In genomic region chr14:92590941-92591340, GRCh38 we compare ENCODE assay signal across 28 cellular contexts.
DNase-seq lines count a peak whose midpoint lies in the region; ATAC-seq and FAIRE-seq lines count a peak whose summit lies in the region.
"Had no signal": no experiment of that assay in that cellular context is flagged by ENCODE, and none has a peak within 500 bp of the region (broad histone marks: within the 10 kb centered on the region; RNA-seq: fewer than 3 reads in every experiment).

No MANE protein-coding gene starts in this region.

- H3K9me3 Mint-ChIP-seq in CD4-positive, CD25-positive, alpha-beta regulatory T cell: peaks cover 0 to 13% (median 1%) of the 10 kb centered on the region in 7 donors
- peaks cover 3% of the 10 kb centered on the region for H3K9me3 Mint-ChIP-seq in activated CD8-positive, alpha-beta T cell treated with anti-CD3 and anti-CD28 coated beads, Interleukin-2, amount 10 ng/mL, durations not matched to agents 7 days and 5 days (ENCODE audit: insufficient read depth)
- H3K9me3 Mint-ChIP-seq in naive thymus-derived CD8-positive, alpha-beta T cell: peaks cover 0 to 13% (median 9%) of the 10 kb centered on the region in 9 donors
- H3K9me3 Mint-ChIP-seq: dendritic cell treated with granulocyte-macrophage colony-stimulating factor and Interleukin-4, amounts not matched to agents 40 ng/mL and 50 ng/mL, for 4 days had no signal

- H3K27ac Mint-ChIP-seq in CD4-positive, CD25-positive, alpha-beta regulatory T cell: peak overlapping the region in 1 of 3 donors; percentile 74
- H3K27ac Mint-ChIP-seq in activated CD8-positive, alpha-beta T cell treated with anti-CD3 and anti-CD28 coated beads, Interleukin-2, amount 10 ng/mL, durations not matched to agents 7 days and 5 days: peak overlapping the region; percentile 62
- peak overlapping the region in 9 of 10 donors; percentile 4 to 92 (median 49) for H3K27ac Mint-ChIP-seq in naive thymus-derived CD8-positive, alpha-beta T cell
- H3K27ac Mint-ChIP-seq: activated CD8-positive, alpha-beta memory T cell treated with anti-CD3 and anti-CD28 coated beads, Interleukin-2, amount 10 ng/mL, durations not matched to agents 7 days and 5 days; dendritic cell treated with granulocyte-macrophage colony-stimulating factor and Interleukin-4, amounts not matched to agents 40 ng/mL and 50 ng/mL, for 4 days had no signal

- no peaks in the 10 kb centered on the region for H3K27me3 ChIP-seq in CD4-positive, CD25-positive, alpha-beta regulatory T cell (ENCODE audit: control insufficient read depth, insufficient read depth, low read length)
- H3K27me3 ChIP-seq: sigmoid colon, uterus had no signal

- H3K4me3 Mint-ChIP-seq in CD4-positive, CD25-positive, alpha-beta regulatory T cell: no peak overlapping the region
- peak overlapping the region; percentile 2 for H3K4me3 Mint-ChIP-seq in activated CD8-positive, alpha-beta T cell treated with anti-CD3 and anti-CD28 coated beads, Interleukin-2, amount 10 ng/mL, durations not matched to agents 7 days and 5 days
- peak overlapping the region in 8 of 10 donors; percentile 12 to 37 (median 30) for H3K4me3 Mint-ChIP-seq in naive thymus-derived CD8-positive, alpha-beta T cell
- H3K4me3 Mint-ChIP-seq: activated CD8-positive, alpha-beta memory T cell treated with anti-CD3 and anti-CD28 coated beads, Interleukin-2, amount 10 ng/mL, durations not matched to agents 7 days and 5 days; dendritic cell treated with granulocyte-macrophage colony-stimulating factor and Interleukin-4, amounts not matched to agents 40 ng/mL and 50 ng/mL, for 4 days had no signal

- peaks cover 27% of the 10 kb centered on the region for H3K4me1 ChIP-seq in CD4-positive, CD25-positive, alpha-beta regulatory T cell (ENCODE audit: control insufficient read depth, insufficient read depth, low read length, poor library complexity, severe bottlenecking)

- no peak for DNase-seq in CD4-positive, CD25-positive, alpha-beta regulatory T cell
- DNase-seq in GM18507 (ENCODE audit: extremely low spot score, insufficient read length, low read depth) (no peak), nucleus accumbens (lab: John Stamatoyannopoulos, UW) (no peak)
- DNase-seq in activated CD8-positive, alpha-beta T cell treated with anti-CD3 and anti-CD28 coated beads, Interleukin-2, amount 10 ng/mL, durations not matched to agents 7 days and 5 days: no peak
- no peak for DNase-seq in naive thymus-derived CD8-positive, alpha-beta T cell
- DNase-seq: activated CD4-positive, alpha-beta T cell treated with anti-CD3 and anti-CD28 coated beads for 4 hours; activated CD8-positive, alpha-beta memory T cell treated with anti-CD3 and anti-CD28 coated beads, Interleukin-2, amount 10 ng/mL, durations not matched to agents 7 days and 5 days; activated naive CD4-positive, alpha-beta T cell treated with anti-CD3 and anti-CD28 coated beads, Interleukin-2, amount 50 U/mL, for 16 hours; central memory CD4-positive, alpha-beta T cell; DMS53; KG1; mammary epithelial cell; NCI-H1436; NCI-H2081 treated with DMSO at 0.1 percent for 48 hours; NCI-H345; NCI-H748 treated with DMSO at 0.1 percent for 48 hours; sigmoid colon; stimulated activated CD4-positive, alpha-beta T cell treated with anti-CD3 and anti-CD28 coated beads, Interleukin-4, amount 100 ng/mL, for 4 hours; stimulated activated naive CD4-positive, alpha-beta T cell treated with Interleukin-2 at 50 U/mL for 16 hours; uterus had no signal

- peaks cover 4% of the 10 kb centered on the region for H3K36me3 Mint-ChIP-seq in CD4-positive, CD25-positive, alpha-beta regulatory T cell
- H3K36me3 Mint-ChIP-seq in activated CD8-positive, alpha-beta T cell treated with anti-CD3 and anti-CD28 coated beads, Interleukin-2, amount 10 ng/mL, durations not matched to agents 7 days and 5 days (ENCODE audit: low read depth): peaks cover 71% of the 10 kb centered on the region
- H3K36me3 Mint-ChIP-seq in naive thymus-derived CD8-positive, alpha-beta T cell: peaks cover 12 to 13% (median 12%) of the 10 kb centered on the region in 3 donors

- H3K36me3 ChIP-seq in CD4-positive, CD25-positive, alpha-beta regulatory T cell (ENCODE audit: control insufficient read depth, insufficient read depth, low read length): no peaks in the 10 kb centered on the region
- H3K36me3 ChIP-seq: HAP-1, sigmoid colon, uterus had no signal

- H3K4me1 Mint-ChIP-seq in CD4-positive, CD25-positive, alpha-beta regulatory T cell: peaks cover 30 to 51% (median 33%) of the 10 kb centered on the region in 4 donors
- H3K4me1 Mint-ChIP-seq in activated CD8-positive, alpha-beta T cell treated with anti-CD3 and anti-CD28 coated beads, Interleukin-2, amount 10 ng/mL, durations not matched to agents 7 days and 5 days (ENCODE audit: low read depth): peaks cover 60% of the 10 kb centered on the region
- H3K4me1 Mint-ChIP-seq in naive thymus-derived CD8-positive, alpha-beta T cell: peaks cover 37 to 71% (median 64%) of the 10 kb centered on the region in 4 donors

- peaks cover 2 to 12% of the 10 kb centered on the region in 2 experiments for H3K9me3 ChIP-seq in CD4-positive, CD25-positive, alpha-beta regulatory T cell (ENCODE audit: control insufficient read depth in 2 of 2, low read length in 2 of 2)
- H3K9me3 ChIP-seq: HAP-1, sigmoid colon, uterus had no signal

- POLR2A ChIA-PET in activated CD8-positive, alpha-beta T cell treated with anti-CD3 and anti-CD28 coated beads, Interleukin-2, amount 10 ng/mL, durations not matched to agents 7 days and 5 days (lab: Charles Lee): no interaction called here
- POLR2A ChIA-PET in naive thymus-derived CD8-positive, alpha-beta T cell (lab: Charles Lee): interaction anchor here (0.6 to 1.8 kb wide), 2 partner anchors 64 to 74 kb away, joined by 4 read pairs; no protein-coding TSS in a partner anchor

- H3K4me3 ChIP-seq in CD4-positive, CD25-positive, alpha-beta regulatory T cell (ENCODE audit: low read depth, low read length): peak overlapping the region; percentile 16
- H3K4me3 ChIP-seq: HAP-1, sigmoid colon, uterus had no signal

- CTCF ChIA-PET in activated CD8-positive, alpha-beta T cell treated with anti-CD3 and anti-CD28 coated beads, Interleukin-2, amount 10 ng/mL, durations not matched to agents 7 days and 5 days (lab: Charles Lee): interaction anchor here (1.0 to 1.5 kb wide), 2 partner anchors 23 to 89 kb away, joined by 4 to 5 read pairs; no protein-coding TSS in a partner anchor

- no peak overlapping the region for H3K27ac ChIP-seq in CD4-positive, CD25-positive, alpha-beta regulatory T cell (ENCODE audit: insufficient read depth, low read length, poor library complexity, severe bottlenecking)
- H3K27ac ChIP-seq: uterus had no signal

- no peak for ATAC-seq in CD4-positive, CD25-positive, alpha-beta regulatory T cell (ENCODE audit: low read depth in 2 of 2)
- no peak for ATAC-seq in activated CD8-positive, alpha-beta T cell treated with anti-CD3 and anti-CD28 coated beads, Interleukin-2, amount 10 ng/mL, durations not matched to agents 7 days and 5 days
- ATAC-seq in naive thymus-derived CD8-positive, alpha-beta T cell: no peak
- ATAC-seq in GM18873 (IDR thresholded peaks at IDR 0.05; ENCODE audit: low FRiP score, unreplicated experiment) (no peak), GM18868 (IDR thresholded peaks at IDR 0.05; ENCODE audit: unreplicated experiment) (no peak)
- ATAC-seq: activated CD8-positive, alpha-beta memory T cell treated with anti-CD3 and anti-CD28 coated beads, Interleukin-2, amount 10 ng/mL, durations not matched to agents 7 days and 5 days; left colon had no signal

- FAIRE-seq in GM18507 (lab: Jason Lieb, UNC): peak; percentile 5
- FAIRE-seq: endometrium, frontal cortex, G401.6 had no signal

- no peaks in the 10 kb centered on the region for H3K27me3 Mint-ChIP-seq in CD4-positive, CD25-positive, alpha-beta regulatory T cell
- no peaks in the 10 kb centered on the region for H3K27me3 Mint-ChIP-seq in activated CD8-positive, alpha-beta T cell treated with anti-CD3 and anti-CD28 coated beads, Interleukin-2, amount 10 ng/mL, durations not matched to agents 7 days and 5 days (ENCODE audit: low read depth)
- H3K27me3 Mint-ChIP-seq in naive thymus-derived CD8-positive, alpha-beta T cell: no peaks in the 10 kb centered on the region
- H3K27me3 Mint-ChIP-seq: dendritic cell treated with granulocyte-macrophage colony-stimulating factor and Interleukin-4, amounts not matched to agents 40 ng/mL and 50 ng/mL, for 4 days had no signal

Comparison
In these comparisons a context has a peak if more than half of its experiments do, and no peak if none do; other contexts are left out.
1. H3K4me3 Mint-ChIP-seq: peak in activated CD8-positive, alpha-beta T cell treated with anti-CD3 and anti-CD28 coated beads, Interleukin-2, amount 10 ng/mL, durations not matched to agents 7 days and 5 days (single experiment) and naive thymus-derived CD8-positive, alpha-beta T cell (8 of 10); none in CD4-positive, CD25-positive, alpha-beta regulatory T cell (0 of 4).